Comparison of ENCODE assay signal across 1 cellular context in the genomic region with DNA sequence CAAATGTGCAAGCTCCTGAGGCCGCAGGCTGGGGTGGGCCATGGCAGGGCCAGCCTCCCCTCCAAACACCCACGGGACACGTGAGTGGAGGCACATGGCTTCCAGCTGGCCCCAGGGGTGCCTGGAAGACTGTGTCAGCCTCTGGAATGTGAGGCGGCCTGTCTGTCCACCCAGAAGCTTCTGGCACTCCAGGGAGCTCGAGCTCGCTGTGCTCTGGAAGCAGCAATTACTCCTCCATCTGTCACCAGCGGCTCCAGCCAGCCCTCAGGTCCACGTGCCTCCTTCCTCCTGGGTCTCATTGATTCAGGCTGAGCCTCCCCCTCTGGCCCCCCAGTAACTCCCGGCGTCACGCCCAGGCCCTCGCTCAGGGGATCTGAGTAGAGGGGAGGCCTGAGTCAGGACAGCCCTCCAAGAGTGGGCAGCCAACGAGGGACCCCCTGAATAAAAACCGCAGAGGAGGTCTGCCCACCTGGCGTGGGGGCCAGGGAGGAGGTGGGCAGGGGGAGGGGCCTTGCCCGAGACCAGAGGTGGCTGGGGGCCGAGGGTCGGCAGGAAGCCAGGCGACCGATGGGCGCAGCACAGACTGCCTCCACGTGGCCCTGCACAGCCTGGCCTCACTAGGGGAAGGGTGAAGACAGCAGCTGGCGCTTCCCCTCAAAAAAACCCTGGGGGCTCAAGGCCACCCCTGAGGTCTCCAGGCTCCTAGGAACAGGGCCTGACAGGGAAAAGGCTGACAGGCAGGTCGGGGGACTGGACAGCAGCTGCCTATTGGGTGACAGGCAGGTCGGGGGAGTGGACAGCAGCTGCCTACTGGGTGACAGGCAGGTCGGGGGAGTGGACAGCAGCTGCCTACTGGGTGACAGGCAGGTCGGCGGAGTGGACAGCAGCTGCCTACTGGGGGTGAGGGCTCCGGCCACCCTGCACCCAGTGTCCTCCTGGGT.
TF ChIP-seq lines count a peak whose summit lies in the region.

No MANE protein-coding gene starts in this region.

TF ChIP-seq in HEK293, 187 proteins besides CTCF, POLR2A, EP300 and RAD21 (continued from another document and continues in another):
- TF ChIP-seq, protein P1, sequence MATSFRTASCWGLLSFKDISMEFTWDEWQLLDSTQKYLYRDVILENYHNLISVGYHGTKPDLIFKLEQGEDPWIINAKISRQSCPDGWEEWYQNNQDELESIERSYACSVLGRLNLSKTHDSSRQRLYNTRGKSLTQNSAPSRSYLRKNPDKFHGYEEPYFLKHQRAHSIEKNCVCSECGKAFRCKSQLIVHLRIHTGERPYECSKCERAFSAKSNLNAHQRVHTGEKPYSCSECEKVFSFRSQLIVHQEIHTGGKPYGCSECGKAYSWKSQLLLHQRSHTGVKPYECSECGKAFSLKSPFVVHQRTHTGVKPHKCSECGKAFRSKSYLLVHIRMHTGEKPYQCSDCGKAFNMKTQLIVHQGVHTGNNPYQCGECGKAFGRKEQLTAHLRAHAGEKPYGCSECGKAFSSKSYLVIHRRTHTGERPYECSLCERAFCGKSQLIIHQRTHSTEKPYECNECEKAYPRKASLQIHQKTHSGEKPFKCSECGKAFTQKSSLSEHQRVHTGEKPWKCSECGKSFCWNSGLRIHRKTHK (tag by site-specific recombination; IDR thresholded peaks at IDR 0.05), result no peak
- TF ChIP-seq MZF1 (tag by site-specific recombination; IDR thresholded peaks at IDR 0.05; ENCODE audit: borderline replicate concordance) (no peak), ZNF558 (tag by site-specific recombination; IDR thresholded peaks at IDR 0.05) (no peak), ZNF433 (tag by site-specific recombination; IDR thresholded peaks at IDR 0.05; ENCODE audit: low read depth) (no peak), GFI1B (tag by site-specific recombination; IDR thresholded peaks at IDR 0.05) (no peak), HOXC10 (CRISPR knock-in tag; IDR thresholded peaks at IDR 0.05) (no peak), ZNF302 (tag by site-specific recombination; IDR thresholded peaks at IDR 0.05; ENCODE audit: low read depth) (no peak), ZNF610 (tag by site-specific recombination; IDR thresholded peaks at IDR 0.05; ENCODE audit: borderline replicate concordance) (no peak), ZNF292 (tag by site-specific recombination; IDR thresholded peaks at IDR 0.05; ENCODE audit: borderline replicate concordance, low read depth) (no peak), ZNF121 (tag by site-specific recombination; IDR thresholded peaks at IDR 0.05) (0 out of 2 replicates have a peak, but pooled peaks have one; percentile 25), ZNF701 (tag by site-specific recombination; IDR thresholded peaks at IDR 0.05) (no peak), ZBTB7A (tag by site-specific recombination; IDR thresholded peaks at IDR 0.05; ENCODE audit: low read depth) (no peak), ZNF548 (tag by site-specific recombination; IDR thresholded peaks at IDR 0.05) (no peak), ZNF335 (tag by site-specific recombination; conservative IDR thresholded peaks at IDR 0.05) (no peak), ZNF776 (tag by site-specific recombination; IDR thresholded peaks at IDR 0.05; ENCODE audit: borderline replicate concordance) (no peak), ZNF544 (tag by site-specific recombination; IDR thresholded peaks at IDR 0.05) (no peak), ZNF394 (tag by site-specific recombination; IDR thresholded peaks at IDR 0.05; ENCODE audit: borderline replicate concordance) (no peak), ZNF324 (tag by site-specific recombination; IDR thresholded peaks at IDR 0.05) (no peak), GLI2 (tag by site-specific recombination; IDR thresholded peaks at IDR 0.05; ENCODE audit: borderline replicate concordance, low read depth) (no peak), BCL11B (tag by site-specific recombination; IDR thresholded peaks at IDR 0.05; ENCODE audit: low read depth) (no peak), OSR2 (tag by site-specific recombination; IDR thresholded peaks at IDR 0.05) (peak; percentile 97), SP2 (tag by site-specific recombination; IDR thresholded peaks at IDR 0.05) (no peak; the same call in 1 of the 2 replicates), ZFHX2 (tag by site-specific recombination; conservative IDR thresholded peaks at IDR 0.05) (peak; percentile 64), IKZF3 (tag by site-specific recombination; IDR thresholded peaks at IDR 0.05) (peak; percentile 28; the same call in 1 of the 2 replicates), ZNF596 (tag by site-specific recombination; IDR thresholded peaks at IDR 0.05) (no peak), ZNF37A (tag by site-specific recombination; IDR thresholded peaks at IDR 0.05) (no peak), ZNF530 (tag by site-specific recombination; IDR thresholded peaks at IDR 0.05; ENCODE audit: low read depth) (no peak)
- TF ChIP-seq, protein P2, sequence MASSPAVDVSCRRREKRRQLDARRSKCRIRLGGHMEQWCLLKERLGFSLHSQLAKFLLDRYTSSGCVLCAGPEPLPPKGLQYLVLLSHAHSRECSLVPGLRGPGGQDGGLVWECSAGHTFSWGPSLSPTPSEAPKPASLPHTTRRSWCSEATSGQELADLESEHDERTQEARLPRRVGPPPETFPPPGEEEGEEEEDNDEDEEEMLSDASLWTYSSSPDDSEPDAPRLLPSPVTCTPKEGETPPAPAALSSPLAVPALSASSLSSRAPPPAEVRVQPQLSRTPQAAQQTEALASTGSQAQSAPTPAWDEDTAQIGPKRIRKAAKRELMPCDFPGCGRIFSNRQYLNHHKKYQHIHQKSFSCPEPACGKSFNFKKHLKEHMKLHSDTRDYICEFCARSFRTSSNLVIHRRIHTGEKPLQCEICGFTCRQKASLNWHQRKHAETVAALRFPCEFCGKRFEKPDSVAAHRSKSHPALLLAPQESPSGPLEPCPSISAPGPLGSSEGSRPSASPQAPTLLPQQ (tag by site-specific recombination; IDR thresholded peaks at IDR 0.05), result no peak
- TF ChIP-seq, protein P3, sequence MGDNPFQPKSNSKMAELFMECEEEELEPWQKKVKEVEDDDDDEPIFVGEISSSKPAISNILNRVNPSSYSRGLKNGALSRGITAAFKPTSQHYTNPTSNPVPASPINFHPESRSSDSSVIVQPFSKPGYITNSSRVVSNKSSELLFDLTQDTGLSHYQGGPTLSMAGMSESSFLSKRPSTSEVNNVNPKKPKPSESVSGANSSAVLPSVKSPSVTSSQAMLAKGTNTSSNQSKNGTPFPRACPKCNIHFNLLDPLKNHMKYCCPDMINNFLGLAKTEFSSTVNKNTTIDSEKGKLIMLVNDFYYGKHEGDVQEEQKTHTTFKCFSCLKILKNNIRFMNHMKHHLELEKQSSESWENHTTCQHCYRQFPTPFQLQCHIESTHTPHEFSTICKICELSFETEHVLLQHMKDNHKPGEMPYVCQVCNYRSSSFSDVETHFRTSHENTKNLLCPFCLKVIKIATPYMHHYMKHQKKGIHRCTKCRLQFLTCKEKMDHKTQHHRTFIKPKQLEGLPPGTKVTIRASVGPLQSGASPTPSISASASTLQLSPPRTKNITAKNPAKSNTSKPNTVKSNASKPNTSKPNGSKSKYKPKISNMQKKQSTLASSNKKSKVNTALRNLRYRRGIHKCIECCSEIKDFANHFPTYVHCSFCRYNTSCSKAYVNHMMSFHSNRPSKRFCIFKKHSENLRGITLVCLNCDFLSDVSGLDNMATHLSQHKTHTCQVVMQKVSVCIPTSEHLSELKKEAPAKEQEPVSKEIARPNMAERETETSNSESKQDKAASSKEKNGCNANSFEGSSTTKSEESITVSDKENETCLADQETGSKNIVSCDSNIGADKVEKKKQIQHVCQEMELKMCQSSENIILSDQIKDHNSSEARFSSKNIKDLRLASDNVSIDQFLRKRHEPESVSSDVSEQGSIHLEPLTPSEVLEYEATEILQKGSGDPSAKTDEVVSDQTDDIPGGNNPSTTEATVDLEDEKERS (tag by site-specific recombination; IDR thresholded peaks at IDR 0.05), result no peak
- TF ChIP-seq, protein P4, sequence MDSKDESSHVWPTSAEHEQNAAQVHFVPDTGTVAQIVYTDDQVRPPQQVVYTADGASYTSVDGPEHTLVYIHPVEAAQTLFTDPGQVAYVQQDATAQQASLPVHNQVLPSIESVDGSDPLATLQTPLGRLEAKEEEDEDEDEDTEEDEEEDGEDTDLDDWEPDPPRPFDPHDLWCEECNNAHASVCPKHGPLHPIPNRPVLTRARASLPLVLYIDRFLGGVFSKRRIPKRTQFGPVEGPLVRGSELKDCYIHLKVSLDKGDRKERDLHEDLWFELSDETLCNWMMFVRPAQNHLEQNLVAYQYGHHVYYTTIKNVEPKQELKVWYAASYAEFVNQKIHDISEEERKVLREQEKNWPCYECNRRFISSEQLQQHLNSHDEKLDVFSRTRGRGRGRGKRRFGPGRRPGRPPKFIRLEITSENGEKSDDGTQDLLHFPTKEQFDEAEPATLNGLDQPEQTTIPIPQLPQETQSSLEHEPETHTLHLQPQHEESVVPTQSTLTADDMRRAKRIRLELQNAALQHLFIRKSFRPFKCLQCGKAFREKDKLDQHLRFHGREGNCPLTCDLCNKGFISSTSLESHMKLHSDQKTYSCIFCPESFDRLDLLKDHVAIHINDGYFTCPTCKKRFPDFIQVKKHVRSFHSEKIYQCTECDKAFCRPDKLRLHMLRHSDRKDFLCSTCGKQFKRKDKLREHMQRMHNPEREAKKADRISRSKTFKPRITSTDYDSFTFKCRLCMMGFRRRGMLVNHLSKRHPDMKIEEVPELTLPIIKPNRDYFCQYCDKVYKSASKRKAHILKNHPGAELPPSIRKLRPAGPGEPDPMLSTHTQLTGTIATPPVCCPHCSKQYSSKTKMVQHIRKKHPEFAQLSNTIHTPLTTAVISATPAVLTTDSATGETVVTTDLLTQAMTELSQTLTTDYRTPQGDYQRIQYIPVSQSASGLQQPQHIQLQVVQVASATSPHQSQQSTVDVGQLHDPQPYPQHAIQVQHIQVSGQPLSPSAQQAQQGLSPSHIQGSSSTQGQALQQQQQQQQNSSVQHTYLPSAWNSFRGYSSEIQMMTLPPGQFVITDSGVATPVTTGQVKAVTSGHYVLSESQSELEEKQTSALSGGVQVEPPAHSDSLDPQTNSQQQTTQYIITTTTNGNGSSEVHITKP (tag by site-specific recombination; IDR thresholded peaks at IDR 0.05), result no peak
- TF ChIP-seq, protein P5, sequence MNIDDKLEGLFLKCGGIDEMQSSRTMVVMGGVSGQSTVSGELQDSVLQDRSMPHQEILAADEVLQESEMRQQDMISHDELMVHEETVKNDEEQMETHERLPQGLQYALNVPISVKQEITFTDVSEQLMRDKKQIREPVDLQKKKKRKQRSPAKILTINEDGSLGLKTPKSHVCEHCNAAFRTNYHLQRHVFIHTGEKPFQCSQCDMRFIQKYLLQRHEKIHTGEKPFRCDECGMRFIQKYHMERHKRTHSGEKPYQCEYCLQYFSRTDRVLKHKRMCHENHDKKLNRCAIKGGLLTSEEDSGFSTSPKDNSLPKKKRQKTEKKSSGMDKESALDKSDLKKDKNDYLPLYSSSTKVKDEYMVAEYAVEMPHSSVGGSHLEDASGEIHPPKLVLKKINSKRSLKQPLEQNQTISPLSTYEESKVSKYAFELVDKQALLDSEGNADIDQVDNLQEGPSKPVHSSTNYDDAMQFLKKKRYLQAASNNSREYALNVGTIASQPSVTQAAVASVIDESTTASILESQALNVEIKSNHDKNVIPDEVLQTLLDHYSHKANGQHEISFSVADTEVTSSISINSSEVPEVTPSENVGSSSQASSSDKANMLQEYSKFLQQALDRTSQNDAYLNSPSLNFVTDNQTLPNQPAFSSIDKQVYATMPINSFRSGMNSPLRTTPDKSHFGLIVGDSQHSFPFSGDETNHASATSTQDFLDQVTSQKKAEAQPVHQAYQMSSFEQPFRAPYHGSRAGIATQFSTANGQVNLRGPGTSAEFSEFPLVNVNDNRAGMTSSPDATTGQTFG (tag by site-specific recombination; IDR thresholded peaks at IDR 0.05; ENCODE audit: borderline replicate concordance), result no peak
- TF ChIP-seq, protein P6, sequence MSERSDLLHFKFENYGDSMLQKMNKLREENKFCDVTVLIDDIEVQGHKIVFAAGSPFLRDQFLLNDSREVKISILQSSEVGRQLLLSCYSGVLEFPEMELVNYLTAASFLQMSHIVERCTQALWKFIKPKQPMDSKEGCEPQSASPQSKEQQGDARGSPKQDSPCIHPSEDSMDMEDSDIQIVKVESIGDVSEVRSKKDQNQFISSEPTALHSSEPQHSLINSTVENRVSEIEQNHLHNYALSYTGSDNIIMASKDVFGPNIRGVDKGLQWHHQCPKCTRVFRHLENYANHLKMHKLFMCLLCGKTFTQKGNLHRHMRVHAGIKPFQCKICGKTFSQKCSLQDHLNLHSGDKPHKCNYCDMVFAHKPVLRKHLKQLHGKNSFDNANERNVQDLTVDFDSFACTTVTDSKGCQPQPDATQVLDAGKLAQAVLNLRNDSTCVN (tag by site-specific recombination; optimal IDR thresholded peaks at IDR 0.05), result peak; percentile 9
- TF ChIP-seq, protein P7, sequence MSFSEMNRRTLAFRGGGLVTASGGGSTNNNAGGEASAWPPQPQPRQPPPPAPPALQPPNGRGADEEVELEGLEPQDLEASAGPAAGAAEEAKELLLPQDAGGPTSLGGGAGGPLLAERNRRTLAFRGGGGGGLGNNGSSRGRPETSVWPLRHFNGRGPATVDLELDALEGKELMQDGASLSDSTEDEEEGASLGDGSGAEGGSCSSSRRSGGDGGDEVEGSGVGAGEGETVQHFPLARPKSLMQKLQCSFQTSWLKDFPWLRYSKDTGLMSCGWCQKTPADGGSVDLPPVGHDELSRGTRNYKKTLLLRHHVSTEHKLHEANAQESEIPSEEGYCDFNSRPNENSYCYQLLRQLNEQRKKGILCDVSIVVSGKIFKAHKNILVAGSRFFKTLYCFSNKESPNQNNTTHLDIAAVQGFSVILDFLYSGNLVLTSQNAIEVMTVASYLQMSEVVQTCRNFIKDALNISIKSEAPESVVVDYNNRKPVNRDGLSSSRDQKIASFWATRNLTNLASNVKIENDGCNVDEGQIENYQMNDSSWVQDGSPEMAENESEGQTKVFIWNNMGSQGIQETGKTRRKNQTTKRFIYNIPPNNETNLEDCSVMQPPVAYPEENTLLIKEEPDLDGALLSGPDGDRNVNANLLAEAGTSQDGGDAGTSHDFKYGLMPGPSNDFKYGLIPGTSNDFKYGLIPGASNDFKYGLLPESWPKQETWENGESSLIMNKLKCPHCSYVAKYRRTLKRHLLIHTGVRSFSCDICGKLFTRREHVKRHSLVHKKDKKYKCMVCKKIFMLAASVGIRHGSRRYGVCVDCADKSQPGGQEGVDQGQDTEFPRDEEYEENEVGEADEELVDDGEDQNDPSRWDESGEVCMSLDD (tag by site-specific recombination; IDR thresholded peaks at IDR 0.05), result no peak
- TF ChIP-seq, protein P8, sequence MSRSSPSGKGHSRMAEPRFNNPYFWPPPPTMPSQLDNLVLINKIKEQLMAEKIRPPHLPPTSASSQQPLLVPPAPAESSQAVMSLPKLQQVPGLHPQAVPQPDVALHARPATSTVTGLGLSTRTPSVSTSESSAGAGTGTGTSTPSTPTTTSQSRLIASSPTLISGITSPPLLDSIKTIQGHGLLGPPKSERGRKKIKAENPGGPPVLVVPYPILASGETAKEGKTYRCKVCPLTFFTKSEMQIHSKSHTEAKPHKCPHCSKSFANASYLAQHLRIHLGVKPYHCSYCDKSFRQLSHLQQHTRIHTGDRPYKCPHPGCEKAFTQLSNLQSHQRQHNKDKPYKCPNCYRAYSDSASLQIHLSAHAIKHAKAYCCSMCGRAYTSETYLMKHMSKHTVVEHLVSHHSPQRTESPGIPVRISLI (tag by site-specific recombination; IDR thresholded peaks at IDR 0.05), result no peak
- TF ChIP-seq, protein P9, sequence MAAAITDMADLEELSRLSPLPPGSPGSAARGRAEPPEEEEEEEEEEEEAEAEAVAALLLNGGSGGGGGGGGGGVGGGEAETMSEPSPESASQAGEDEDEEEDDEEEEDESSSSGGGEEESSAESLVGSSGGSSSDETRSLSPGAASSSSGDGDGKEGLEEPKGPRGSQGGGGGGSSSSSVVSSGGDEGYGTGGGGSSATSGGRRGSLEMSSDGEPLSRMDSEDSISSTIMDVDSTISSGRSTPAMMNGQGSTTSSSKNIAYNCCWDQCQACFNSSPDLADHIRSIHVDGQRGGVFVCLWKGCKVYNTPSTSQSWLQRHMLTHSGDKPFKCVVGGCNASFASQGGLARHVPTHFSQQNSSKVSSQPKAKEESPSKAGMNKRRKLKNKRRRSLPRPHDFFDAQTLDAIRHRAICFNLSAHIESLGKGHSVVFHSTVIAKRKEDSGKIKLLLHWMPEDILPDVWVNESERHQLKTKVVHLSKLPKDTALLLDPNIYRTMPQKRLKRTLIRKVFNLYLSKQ (tag by site-specific recombination; IDR thresholded peaks at IDR 0.05; ENCODE audit: borderline replicate concordance), result no peak
